Comparison of ENCODE assay signal across 8 cellular contexts in the genomic region with DNA sequence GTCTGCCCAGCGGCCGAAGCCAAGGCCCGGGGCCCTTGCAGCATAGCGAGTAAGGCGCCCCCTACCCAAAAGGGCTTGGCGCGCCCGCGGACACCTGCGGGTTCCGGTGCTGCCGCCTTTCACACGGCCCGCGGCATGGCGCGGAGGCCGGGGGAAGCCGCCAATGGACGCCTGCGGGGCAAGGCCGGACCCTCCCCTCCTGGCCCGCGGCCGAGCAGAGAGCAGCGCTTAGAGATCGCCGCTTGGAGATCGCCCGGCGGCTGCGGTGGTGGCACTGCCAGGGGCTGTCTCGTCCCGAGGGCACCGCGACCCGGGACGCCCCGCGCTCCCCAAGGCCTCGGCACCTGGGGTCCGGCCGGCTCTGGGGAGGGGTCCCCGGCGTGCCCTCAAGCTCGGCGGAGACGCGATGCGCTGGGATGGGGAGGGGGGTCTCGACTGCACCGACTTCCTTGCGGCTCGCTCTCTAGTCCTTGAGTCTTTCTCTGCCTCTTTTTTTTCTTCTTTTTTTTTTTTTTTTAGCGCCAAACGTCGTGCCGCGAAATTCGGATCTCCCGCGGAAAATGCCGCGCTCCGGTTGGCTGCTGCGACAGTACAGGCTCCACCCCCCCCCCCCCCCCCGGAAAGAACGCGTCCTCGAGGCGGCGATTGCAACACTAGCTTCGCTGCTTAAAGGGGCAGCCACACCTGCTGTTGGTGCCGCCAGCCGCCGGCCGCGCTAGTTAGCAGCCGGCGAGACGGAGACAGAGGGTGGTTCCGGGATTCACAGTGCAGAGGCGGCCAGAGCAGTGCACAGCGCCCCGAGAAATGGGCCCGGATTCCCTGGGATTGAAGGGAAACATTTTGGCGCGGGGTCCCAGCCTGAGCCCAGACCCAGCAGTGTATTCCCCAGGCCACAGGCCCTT. TPM values are rescaled to one million over a fixed set of nuclear protein-coding genes. Genes with fewer than 3 reads are reported as not detected.
A peak's percentile ranks its signal among the peaks of the same experiment; 100 is the strongest.
DNase-seq lines count a peak whose midpoint lies in the region; ATAC-seq, FAIRE-seq and TF ChIP-seq lines count a peak whose summit lies in the region.

E2F2 (minus strand) TSS at position 484 of the 902 bp plus-strand sequence; CDS start at position 44, 440 bp downstream.

- FAIRE-seq in GM12891 (lab: Jason Lieb, UNC) = peak; percentile 73

- no peak for TF ChIP-seq POLR2A in GM12891 (IDR thresholded peaks at IDR 0.05; ENCODE audit: low read depth, low read length)

- DNase-seq in GM12891 (ENCODE audit: insufficient read length, low spot score) (peak; percentile 81), NCI-H446 (lab: John Stamatoyannopoulos, UW) (peak; percentile 91 to 95), cerebellar cortex (ENCODE audit: low spot score) (peak; percentile 84), kidney glomerular epithelial cell (lab: John Stamatoyannopoulos, UW) (peak; percentile 69)
- DNase-seq in activated CD4-positive, CD25-positive, alpha-beta regulatory T cell treated with anti-CD3 and anti-CD28 coated beads, Interleukin-2, amount 50 U/mL, for 72 hours = peak; percentile 72
- peak; percentile 50 to 63 for DNase-seq in stimulated activated CD4-positive, alpha-beta T cell treated with anti-CD3 and anti-CD28 coated beads, Interleukin-1b, Interleukin-23, amount 100 ng/mL, for 1 hour (ENCODE audit: low read depth in 2 of 2)

- ATAC-seq in HG03108 (IDR thresholded peaks at IDR 0.05; ENCODE audit: unreplicated experiment) (peak; percentile 43), HG02981 (IDR thresholded peaks at IDR 0.05; ENCODE audit: unreplicated experiment) (no peak)

TF ChIP-seq in GM12891, 5 proteins besides CTCF, POLR2A, EP300 and RAD21:
- TF ChIP-seq PAX5 (IDR thresholded peaks at IDR 0.05; ENCODE audit: insufficient read depth, low read length, severe bottlenecking) (no peak), POU2F2 (IDR thresholded peaks at IDR 0.05; ENCODE audit: low read depth, low read length) (no peak), TAF1 (IDR thresholded peaks at IDR 0.05; ENCODE audit: low read depth, low read length) (no peak), SPI1 (IDR thresholded peaks at IDR 0.05; ENCODE audit: low read depth, low read length) (no peak)

RNA-seq across cellular contexts. Expression of gene E2F2, which starts in this region (rescaled TPM):
- polyA plus RNA-seq in GM12891 (2012; ENCODE audit: low read depth, missing spikeins) = 2.5 TPM
